In genomic region chr14:22226381-22226780, GRCh38 we compare ENCODE assay signal across 9 cellular contexts.
A peak's percentile ranks its signal among the peaks of the same experiment; 100 is the strongest.
DNase-seq lines count a peak whose midpoint lies in the region.
"Had no signal": no experiment of that assay in that cellular context is flagged by ENCODE, and none has a peak within 500 bp of the region (broad histone marks: within the 10 kb centered on the region; RNA-seq: fewer than 3 reads in every experiment).

No MANE protein-coding gene starts in this region.

- H3K4me1 ChIP-seq in skeletal muscle satellite cell (ENCODE audit: control insufficient read depth, insufficient read depth, low read length): peaks cover 14% of the 10 kb centered on the region
- H3K4me1 ChIP-seq: tibial nerve had no signal

- DNase-seq in NCI-H2171 (lab: John Stamatoyannopoulos, UW): peak; percentile 8
- no peak for DNase-seq in NCI-H2171 treated with DMSO at 0.1 percent for 48 hours (lab: John Stamatoyannopoulos, UW)
- peak; percentile 92 for DNase-seq in NOMO-1 treated with dmso at 0.1 percent for 144 hours (lab: John Stamatoyannopoulos, UW; ENCODE audit: unreplicated experiment)
- peak; percentile 6 for DNase-seq in astrocyte of the hippocampus (ENCODE audit: low read depth, low spot score)
- no peak for DNase-seq in retina
- DNase-seq in putamen (ENCODE audit: low spot score): no peak
- DNase-seq in globus pallidus (ENCODE audit: low spot score): no peak

- H3K4me3 ChIP-seq in skeletal muscle satellite cell (ENCODE audit: low read length): no peak overlapping the region
- H3K4me3 ChIP-seq: tibial nerve had no signal

- H3K36me3 ChIP-seq in skeletal muscle satellite cell (ENCODE audit: insufficient read depth, low read length): no peaks in the 10 kb centered on the region
- H3K36me3 ChIP-seq: tibial nerve had no signal

- no peak overlapping the region for H3K9ac ChIP-seq in skeletal muscle satellite cell (ENCODE audit: low read depth, low read length)

- H3K4me2 ChIP-seq in skeletal muscle satellite cell (ENCODE audit: low read length): peak overlapping the region; percentile 45

- no peaks in the 10 kb centered on the region for H3K27me3 ChIP-seq in skeletal muscle satellite cell (ENCODE audit: control insufficient read depth, insufficient read depth, low read length)

- no peaks in the 10 kb centered on the region for H3K9me3 ChIP-seq in skeletal muscle satellite cell (replicated peaks; ENCODE audit: low read length)
- H3K9me3 ChIP-seq: tibial nerve had no signal

Comparison
In these comparisons a context has a peak if more than half of its experiments do, and no peak if none do; other contexts are left out.
1. DNase-seq: peak in NCI-H2171 (single experiment), NOMO-1 treated with dmso at 0.1 percent for 144 hours (single experiment) and astrocyte of the hippocampus (single experiment); none in NCI-H2171 treated with DMSO at 0.1 percent for 48 hours (single experiment), retina (single experiment), putamen (single experiment) and globus pallidus (single experiment).